33 cellular contexts compared by ENCODE assay signal in the genomic region with DNA sequence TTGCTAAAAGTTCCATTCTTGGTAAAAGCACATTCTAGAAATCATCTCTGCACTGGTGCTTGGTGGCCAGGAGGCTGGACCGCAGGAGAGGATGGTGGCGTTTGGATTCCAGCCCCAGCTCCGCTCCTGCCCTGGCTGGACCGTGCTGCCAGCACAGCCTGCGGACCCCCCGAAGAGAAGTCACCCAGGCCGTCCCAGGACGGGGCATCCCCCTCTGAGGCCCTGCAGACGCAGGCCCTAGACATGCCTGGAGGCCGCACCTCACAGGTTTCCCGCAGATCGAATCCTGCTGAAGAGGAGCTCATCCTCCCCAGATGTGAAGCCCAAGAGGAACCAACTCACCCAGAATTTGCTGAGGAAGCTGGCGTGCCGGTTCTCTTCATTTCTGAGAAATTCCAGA.
"Had no signal": no experiment of that assay in that cellular context is flagged by ENCODE, and none has a peak within 500 bp of the region (broad histone marks: within the 10 kb centered on the region; RNA-seq: fewer than 3 reads in every experiment).

No MANE protein-coding gene starts in this region.

- H3K36me3 ChIP-seq: ascending aorta, cardiac muscle cell, Peyer's patch, SJSA1 had no signal

- H3K36me3 Mint-ChIP-seq: activated CD8-positive, alpha-beta memory T cell treated with anti-CD3 and anti-CD28 coated beads, Interleukin-2, amount 10 ng/mL, durations not matched to agents 7 days and 5 days; activated naive CD4-positive, alpha-beta T cell treated with anti-CD3 and anti-CD28 coated beads, Interleukin-2, amount 50 U/mL, for 24 hours; activated naive CD8-positive, alpha-beta T cell treated with anti-CD3 and anti-CD28 coated beads, Interleukin-2, amount 10 ng/mL, durations not matched to agents 7 days and 5 days had no signal

- H3K27ac Mint-ChIP-seq: activated CD4-positive, alpha-beta T cell treated with anti-CD3 and anti-CD28 coated beads for 36 hours; activated CD4-positive, alpha-beta T cell treated with anti-CD3 and anti-CD28 coated beads, Interleukin-2, amount 10 ng/mL, durations not matched to agents 7 days and 5 days; activated CD8-positive, alpha-beta memory T cell treated with anti-CD3 and anti-CD28 coated beads, Interleukin-2, amount 10 ng/mL, durations not matched to agents 7 days and 5 days; activated naive CD4-positive, alpha-beta T cell treated with anti-CD3 and anti-CD28 coated beads, Interleukin-2, amount 50 U/mL, for 24 hours; activated naive CD8-positive, alpha-beta T cell treated with anti-CD3 and anti-CD28 coated beads, Interleukin-2, amount 10 ng/mL, durations not matched to agents 7 days and 5 days; activated T-helper 2 cell treated with anti-CD3 and anti-CD28 coated beads, Interferon-gamma antibody, Interleukin-2, Interleukin-4, amounts not matched to agents 10 μg/mL and 5 μg/mL and 100 μg/mL, durations not matched to agents 14 hours and 24 hours and 36 hours; T-helper 1 cell treated with Interleukin-12 subunit alpha and Interleukin-12 subunit beta and Interleukin-4 antibody, amounts not matched to agents 30 μg/mL and 1 μg/mL, for 36 hours; T-helper 2 cell treated with Interferon-gamma antibody and Interleukin-4, amounts not matched to agents 5 μg/mL and 100 μg/mL, for 36 hours had no signal

- ATAC-seq: activated CD4-positive, alpha-beta T cell treated with anti-CD3 and anti-CD28 coated beads for 36 hours; activated CD8-positive, alpha-beta memory T cell treated with anti-CD3 and anti-CD28 coated beads, Interleukin-2, amount 10 ng/mL, durations not matched to agents 7 days and 5 days; K562; PC-3 had no signal

- H3K4me1 Mint-ChIP-seq: activated CD4-positive, alpha-beta T cell treated with anti-CD3 and anti-CD28 coated beads for 36 hours; activated CD4-positive, alpha-beta T cell treated with anti-CD3 and anti-CD28 coated beads, Interleukin-2, amount 10 ng/mL, durations not matched to agents 7 days and 5 days; activated CD8-positive, alpha-beta memory T cell treated with anti-CD3 and anti-CD28 coated beads, Interleukin-2, amount 10 ng/mL, durations not matched to agents 7 days and 5 days; activated naive CD4-positive, alpha-beta T cell treated with anti-CD3 and anti-CD28 coated beads, Interleukin-2, amount 50 U/mL, for 24 hours; activated naive CD8-positive, alpha-beta T cell treated with anti-CD3 and anti-CD28 coated beads, Interleukin-2, amount 10 ng/mL, durations not matched to agents 7 days and 5 days had no signal

- H3K27ac ChIP-seq: ascending aorta, cardiac muscle cell, Peyer's patch, SJSA1 had no signal

- H3K27me3 ChIP-seq: ascending aorta, cardiac muscle cell, Peyer's patch had no signal

- H3K4me1 ChIP-seq: ascending aorta, Peyer's patch, SJSA1 had no signal

- H3K4me3 Mint-ChIP-seq: activated CD4-positive, alpha-beta T cell treated with anti-CD3 and anti-CD28 coated beads for 36 hours; activated CD4-positive, alpha-beta T cell treated with anti-CD3 and anti-CD28 coated beads, Interleukin-2, amount 10 ng/mL, durations not matched to agents 7 days and 5 days; activated CD8-positive, alpha-beta memory T cell treated with anti-CD3 and anti-CD28 coated beads, Interleukin-2, amount 10 ng/mL, durations not matched to agents 7 days and 5 days; activated naive CD4-positive, alpha-beta T cell treated with anti-CD3 and anti-CD28 coated beads, Interleukin-2, amount 50 U/mL, for 24 hours; activated naive CD8-positive, alpha-beta T cell treated with anti-CD3 and anti-CD28 coated beads, Interleukin-2, amount 10 ng/mL, durations not matched to agents 7 days and 5 days; T-helper 1 cell treated with Interleukin-12 subunit alpha and Interleukin-12 subunit beta and Interleukin-4 antibody, amounts not matched to agents 30 μg/mL and 1 μg/mL, for 36 hours; T-helper 2 cell treated with Interferon-gamma antibody and Interleukin-4, amounts not matched to agents 5 μg/mL and 100 μg/mL, for 36 hours had no signal

- H3K9me3 Mint-ChIP-seq: activated CD4-positive, alpha-beta T cell treated with anti-CD3 and anti-CD28 coated beads, Interleukin-2, amount 10 ng/mL, durations not matched to agents 7 days and 5 days; activated naive CD4-positive, alpha-beta T cell treated with anti-CD3 and anti-CD28 coated beads, Interleukin-2, amount 50 U/mL, for 24 hours; activated naive CD8-positive, alpha-beta T cell treated with anti-CD3 and anti-CD28 coated beads, Interleukin-2, amount 10 ng/mL, durations not matched to agents 7 days and 5 days; activated T-helper 2 cell treated with anti-CD3 and anti-CD28 coated beads, Interferon-gamma antibody, Interleukin-2, Interleukin-4, amounts not matched to agents 10 μg/mL and 5 μg/mL and 100 μg/mL, durations not matched to agents 14 hours and 24 hours and 36 hours; T-helper 1 cell treated with Interleukin-12 subunit alpha and Interleukin-12 subunit beta and Interleukin-4 antibody, amounts not matched to agents 30 μg/mL and 1 μg/mL, for 36 hours; T-helper 2 cell treated with Interferon-gamma antibody and Interleukin-4, amounts not matched to agents 5 μg/mL and 100 μg/mL, for 36 hours had no signal

- H3K4me3 ChIP-seq: ascending aorta, cardiac muscle cell, K562, Peyer's patch, SJSA1 had no signal

- H3K27me3 Mint-ChIP-seq: activated CD4-positive, alpha-beta T cell treated with anti-CD3 and anti-CD28 coated beads for 36 hours; activated CD4-positive, alpha-beta T cell treated with anti-CD3 and anti-CD28 coated beads, Interleukin-2, amount 10 ng/mL, durations not matched to agents 7 days and 5 days; activated CD8-positive, alpha-beta memory T cell treated with anti-CD3 and anti-CD28 coated beads, Interleukin-2, amount 10 ng/mL, durations not matched to agents 7 days and 5 days; activated naive CD4-positive, alpha-beta T cell treated with anti-CD3 and anti-CD28 coated beads, Interleukin-2, amount 50 U/mL, for 24 hours; activated naive CD8-positive, alpha-beta T cell treated with anti-CD3 and anti-CD28 coated beads, Interleukin-2, amount 10 ng/mL, durations not matched to agents 7 days and 5 days had no signal

- DNase-seq: activated CD4-positive, alpha-beta T cell treated with anti-CD3 and anti-CD28 coated beads for 36 hours; activated CD4-positive, alpha-beta T cell treated with anti-CD3 and anti-CD28 coated beads, Interleukin-2, amount 10 ng/mL, durations not matched to agents 7 days and 5 days; activated CD4-positive, alpha-beta T cell treated with anti-CD3 and anti-CD28 coated beads, Interleukin-2, amount 50 U/mL, for 48 hours; activated CD8-positive, alpha-beta memory T cell treated with anti-CD3 and anti-CD28 coated beads, Interleukin-2, amount 10 ng/mL, durations not matched to agents 7 days and 5 days; activated gamma-delta T cell; activated naive CD4-positive, alpha-beta T cell treated with Interleukin-2 at 50 U/mL for 16 hours; activated naive CD8-positive, alpha-beta T cell treated with anti-CD3 and anti-CD28 coated beads, Interleukin-2, amount 10 ng/mL, durations not matched to agents 7 days and 5 days; activated T-cell treated with anti-CD3 and anti-CD28 coated beads, Interleukin-2, amount 50 U/mL, for 1 hour; amygdala; NCI-H1092 treated with DMSO at 0.1 percent for 48 hours; NCI-H1417; NCI-H146; NCI-H187; NCI-H2029 treated with DMSO at 0.1 percent for 48 hours; NCI-H2107; NCI-H2171; NCI-H510A; NCI-H526; NCI-H748 treated with DMSO at 0.1 percent for 48 hours; NK-92 treated with Interleukin-12 subunit alpha and Interleukin-12 subunit beta, amount 100 ng/mL, for 24 hours; PC-3; RPMI8226; SHP77 treated with DMSO at 0.1 percent for 48 hours; SK-N-SH had no signal

- H3K9me3 ChIP-seq: ascending aorta, Peyer's patch, SJSA1, SK-N-SH had no signal
